ENCODE assay signal across 8 cellular contexts in genomic region chr7:90246184-90246583, GRCh38. TPM values are rescaled to one million over a fixed set of nuclear protein-coding genes. Genes with fewer than 3 reads are reported as not detected.
DNase-seq lines count a peak whose midpoint lies in the region; TF ChIP-seq lines count a peak whose summit lies in the region.

No MANE protein-coding gene starts in this region.

- intact Hi-C loops in ascending aorta (cut with DNase I): loop anchor here (5.0 to 10.0 kb wide), 2 partner anchors 101 to 1019 kb away; partner anchors contain the start of genes FZD1 and GTPBP10

- H3K4me1 Mint-ChIP-seq in HFFc6 (ENCODE audit: low read depth): peaks cover 53% of the 10 kb centered on the region

- no peaks in the 10 kb centered on the region for H3K9me3 ChIP-seq in ascending aorta

- H3K4me1 ChIP-seq in ascending aorta: peaks cover 3 to 8% of the 10 kb centered on the region in 2 donors

- H3K27me3 ChIP-seq in ascending aorta: no peaks in the 10 kb centered on the region

- H3K27me3 Mint-ChIP-seq in HFFc6 (ENCODE audit: insufficient read depth): peaks cover 3% of the 10 kb centered on the region; the same call in 1 of the 2 replicates

- DNase-seq in HFFc6: no peak
- no peak for DNase-seq in ascending aorta (ENCODE audit: low spot score in 2 of 2)
- DNase-seq in islet precursor cell: peak; percentile 68
- DNase-seq in amniotic stem cell (lab: John Stamatoyannopoulos, UW): no peak
- no peak for DNase-seq in stimulated activated CD4-positive, alpha-beta T cell treated with anti-CD3 and anti-CD28 coated beads, Interleukin-15, amount 100 ng/mL, for 24 hours
- DNase-seq in NCI-H1930 (lab: John Stamatoyannopoulos, UW): no peak
- no peak for DNase-seq in stimulated activated CD4-positive, alpha-beta T cell treated with anti-CD3 and anti-CD28 coated beads, Interleukin-4, amount 100 ng/mL, for 1 hour

- H3K27ac ChIP-seq in ascending aorta: no peak overlapping the region
- H3K27ac ChIP-seq in skin epidermis: peak overlapping the region in 8 of 21 experiments; percentile 9 to 89 (median 70)

- no peak for TF ChIP-seq CTCF in HFFc6 (IDR thresholded peaks at IDR 0.05)
- no peak for TF ChIP-seq CTCF in ascending aorta (IDR thresholded peaks at IDR 0.05)

- no peaks in the 10 kb centered on the region for H3K36me3 Mint-ChIP-seq in HFFc6 (ENCODE audit: low read depth)

- no peaks in the 10 kb centered on the region for H3K9me3 Mint-ChIP-seq in HFFc6

- peak overlapping the region; percentile 88 to 90 for H3K4me3 ChIP-seq in ascending aorta
- peak overlapping the region in 4 of 7 experiments; percentile 3 to 86 (median 81) for H3K4me3 ChIP-seq in skin epidermis

- peak overlapping the region; percentile 91 for H3K4me3 Mint-ChIP-seq in HFFc6

- no peaks in the 10 kb centered on the region for H3K36me3 ChIP-seq in ascending aorta

- H3K27ac Mint-ChIP-seq in HFFc6: peak overlapping the region; percentile 92

RNA-seq across cellular contexts. Expression of gene CFAP69, which starts 1.2 kb away (rescaled TPM):
- 1 to 10 TPM in 4 of 6 experiments, under 1 TPM in 2; 0.71 to 2.4 (median 1.2) TPM for total RNA-seq in HFFc6 (2021; fragmentation: NEBNext Ultra II Directional; extraction: Animal tissue kit (Norgen Biotek cat#: 25700))
- 0.85 TPM for total RNA-seq in ascending aorta

RNA-seq across cellular contexts. Expression of gene STEAP2, which starts 34.6 kb away (rescaled TPM):
- total RNA-seq in HFFc6 (2021; fragmentation: NEBNext Ultra II Directional; extraction: Animal tissue kit (Norgen Biotek cat#: 25700)): 10 to 100 TPM; 11.0 to 18.1 (median 14.9) TPM
- 18.7 TPM for total RNA-seq in ascending aorta
